Comparison of ENCODE assay signal across 8 cellular contexts in genomic region chr18:37565138-37565984, GRCh38. TPM values are rescaled to one million over a fixed set of nuclear protein-coding genes. Genes with fewer than 3 reads are reported as not detected.
DNase-seq lines count a peak whose midpoint lies in the region; ATAC-seq, FAIRE-seq and TF ChIP-seq lines count a peak whose summit lies in the region.

CELF4 (minus strand) TSS chr18:37565798.

- TF ChIP-seq CTCF in bronchial epithelial cell (IDR thresholded peaks at IDR 0.05; ENCODE audit: insufficient read depth, low read length, severe bottlenecking), result no peak
- no peak for TF ChIP-seq CTCF in left lung (IDR thresholded peaks at IDR 0.05)
- TF ChIP-seq CTCF in testis (IDR thresholded peaks at IDR 0.05), result no peak

- peaks cover 8 to 27% of the 10 kb centered on the region in 2 donors for H3K4me1 ChIP-seq in left lung
- H3K4me1 ChIP-seq in testis, result peaks cover 4% of the 10 kb centered on the region

- H3K9me3 ChIP-seq in left lung (no peaks in the 10 kb centered on the region), testis (no peaks in the 10 kb centered on the region)

- intact Hi-C loops in left lung (cut with DNase I) (no loop called here), testis (cut with DNase I; ENCODE audit: low total_unique reads) (no loop called here)

- H3K27ac ChIP-seq in left lung (no peak within 1 kb of the TSS), testis (no peak within 1 kb of the TSS)

- peak; percentile 97 for DNase-seq in DMS79 treated with DMSO at 0.1 percent for 48 hours (lab: John Stamatoyannopoulos, UW)
- DNase-seq in NCI-H2107 (lab: John Stamatoyannopoulos, UW), result peak; percentile 48
- peak; percentile 19 for DNase-seq in bronchial epithelial cell (ENCODE audit: low read depth)
- peak in 1 of 2 donors; percentile 81 for DNase-seq in left lung
- DNase-seq in testis, result peak; percentile 36
- no peak for DNase-seq in HuH-7.5 (ENCODE audit: low spot score)

- FAIRE-seq in bronchial epithelial cell (lab: Jason Lieb, UNC), result no peak

- TF ChIP-seq POLR2A in testis (IDR thresholded peaks at IDR 0.05), result no peak

- ATAC-seq in left lung (peak; percentile 56), HG03342 (IDR thresholded peaks at IDR 0.05; ENCODE audit: unreplicated experiment) (no peak)
- ATAC-seq in activated CD4-positive, CD25-positive, alpha-beta regulatory T cell treated with anti-CD3 and anti-CD28 coated beads, Interleukin-2, amount 50 U/mL, for 24 hours, result no peak

- H3K27me3 ChIP-seq in bronchial epithelial cell (ENCODE audit: control insufficient read depth, insufficient read depth, low read length) (peaks cover 32% of the 10 kb centered on the region), left lung (peaks cover 58 to 95% of the 10 kb centered on the region in 2 donors), testis (no peaks in the 10 kb centered on the region)

- WGBS in testis, 2 donors, result 0 to 1% methylated on average over 59 of the region's 59 CpGs

- H3K36me3 ChIP-seq in bronchial epithelial cell (ENCODE audit: control insufficient read depth, insufficient read depth, low read length) (no peaks in the 10 kb centered on the region), left lung (no peaks in the 10 kb centered on the region), testis (ENCODE audit: low read depth, missing control alignments) (no peaks in the 10 kb centered on the region)

- peak within 1 kb of the TSS; percentile 53 for H3K4me3 ChIP-seq in bronchial epithelial cell (ENCODE audit: low read depth, low read length)
- peak within 1 kb of the TSS; percentile 27 to 46 for H3K4me3 ChIP-seq in left lung
- peak within 1 kb of the TSS; percentile 49 to 71 for H3K4me3 ChIP-seq in testis

RNA-seq across cellular contexts. Expression of gene CELF4, which starts in this region (rescaled TPM):
- total RNA-seq in bronchial epithelial cell (0.13 TPM in 1 of 2 replicates, not detected in the other), left lung (1 to 10 TPM; 1.1 to 2.1 TPM), testis (1 to 10 TPM; 3.9 to 4.8 TPM)
- polyA plus RNA-seq in testis (ENCODE audit: insufficient read depth, low read depth, low replicate concordance), result 6.3 TPM

Comparison
In these comparisons a context has a peak if more than half of its experiments do, and no peak if none do; other contexts are left out.
1. Peak in DNase-seq and H3K4me3 ChIP-seq in bronchial epithelial cell; RNA of the gene not detected or under 1 TPM.